Comparison of ENCODE assay signal across 8 cellular contexts in the genomic region with DNA sequence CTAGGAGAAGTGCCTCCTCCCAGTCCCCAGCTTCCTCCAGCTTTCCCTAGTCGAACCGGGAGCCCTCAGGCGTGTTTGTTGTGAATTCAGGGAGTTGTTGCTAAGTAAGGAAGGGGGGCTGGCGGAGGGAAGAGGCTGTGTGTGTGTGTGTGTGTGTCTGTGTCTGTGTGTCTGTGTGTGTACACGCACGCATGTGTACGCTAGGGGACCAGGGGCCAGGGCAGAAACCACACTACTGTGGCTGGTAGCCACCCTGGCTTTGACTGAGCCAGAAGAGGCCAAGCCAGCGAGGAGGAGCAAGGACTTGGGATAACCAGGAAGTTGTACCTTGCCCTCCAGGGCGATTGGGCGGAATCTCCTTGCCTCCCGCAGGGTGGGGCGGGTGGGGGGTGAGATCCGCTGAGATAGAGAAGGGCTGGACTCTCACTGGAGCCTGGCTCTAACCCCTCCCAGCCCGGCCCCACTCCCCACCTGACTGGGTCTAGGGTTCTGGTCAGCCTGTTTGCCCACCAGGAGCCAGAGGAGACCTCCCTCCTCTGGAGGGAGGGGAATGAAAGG. TPM values are rescaled to one million over a fixed set of nuclear protein-coding genes. Genes with fewer than 3 reads are reported as not detected.
DNase-seq lines count a peak whose midpoint lies in the region; ATAC-seq and TF ChIP-seq lines count a peak whose summit lies in the region.

No MANE protein-coding gene starts in this region.

- H2AFZ ChIP-seq in Loucy (ENCODE audit: low read length) = no peak overlapping the region

- ATAC-seq in gastroesophageal sphincter = peak; percentile 24
- ATAC-seq in HG03039 (IDR thresholded peaks at IDR 0.05; ENCODE audit: unreplicated experiment) = no peak
- ATAC-seq in GM21825 (IDR thresholded peaks at IDR 0.05; ENCODE audit: unreplicated experiment) = no peak

- DNase-seq in COLO668 (lab: John Stamatoyannopoulos, UW; ENCODE audit: unreplicated experiment) (peak; percentile 89), posterior vena cava (ENCODE audit: low spot score) (peak; percentile 97), NOMO-1 (lab: John Stamatoyannopoulos, UW; ENCODE audit: unreplicated experiment in 2 of 2) (no peak)
- no peak for DNase-seq in activated T-helper 2 cell treated with anti-CD3 and anti-CD28 coated beads, Interferon-gamma antibody, Interleukin-2, Interleukin-4, amounts not matched to agents 10 μg/mL and 5 μg/mL and 100 μg/mL, durations not matched to agents 14 hours and 24 hours and 36 hours (ENCODE audit: low spot score)

- peak overlapping the region; percentile 77 for H3K4me2 ChIP-seq in Loucy (ENCODE audit: low read depth, low read length, poor library complexity, severe bottlenecking)

- H3K79me2 ChIP-seq in Loucy (ENCODE audit: insufficient read depth, low read length) = peaks cover 82% of the 10 kb centered on the region

- H3K9me3 ChIP-seq in Loucy (ENCODE audit: insufficient read depth, low read depth, low read length) (no peaks in the 10 kb centered on the region), gastroesophageal sphincter (no peaks in the 10 kb centered on the region)

- H3K4me1 ChIP-seq in Loucy (ENCODE audit: insufficient read depth, low read length, poor library complexity, severe bottlenecking) (peaks cover 93% of the 10 kb centered on the region), gastroesophageal sphincter (peaks cover 30 to 100% (median 81%) of the 10 kb centered on the region in 3 donors)

- no peaks in the 10 kb centered on the region for H3K36me3 ChIP-seq in Loucy (ENCODE audit: insufficient read depth, low read length)
- H3K36me3 ChIP-seq in gastroesophageal sphincter = no peaks in the 10 kb centered on the region

- peaks cover 6% of the 10 kb centered on the region for H4K20me1 ChIP-seq in Loucy (ENCODE audit: insufficient read depth, low read length, poor library complexity, severe bottlenecking)

- peak in 1 of 2 donors; percentile 7 for TF ChIP-seq POLR2A in gastroesophageal sphincter (IDR thresholded peaks at IDR 0.05)

- H3F3A ChIP-seq in Loucy (ENCODE audit: low read depth) = 0 out of 2 replicates have a peak, but pooled peaks cover 4% of the 10 kb centered on the region

- H3K27me3 ChIP-seq in Loucy (ENCODE audit: insufficient read depth, low read length, poor library complexity, severe bottlenecking) = no peaks in the 10 kb centered on the region
- no peaks in the 10 kb centered on the region for H3K27me3 ChIP-seq in gastroesophageal sphincter

- H3K27ac Mint-ChIP-seq in activated T-helper 2 cell treated with anti-CD3 and anti-CD28 coated beads, Interferon-gamma antibody, Interleukin-2, Interleukin-4, amounts not matched to agents 10 μg/mL and 5 μg/mL and 100 μg/mL, durations not matched to agents 14 hours and 24 hours and 36 hours = peak overlapping the region; percentile 93

- H3K9ac ChIP-seq in Loucy (ENCODE audit: low read depth, low read length, poor library complexity, severe bottlenecking) = peak overlapping the region; percentile 66

- WGBS in gastroesophageal sphincter (ENCODE audit: low coverage in 1 of 2), 2 donors = 0% methylated on average over 2 of the region's 14 CpGs; no CpG with 5 or more reads in 1 of the 2 donors

- H3K4me3 Mint-ChIP-seq in activated T-helper 2 cell treated with anti-CD3 and anti-CD28 coated beads, Interferon-gamma antibody, Interleukin-2, Interleukin-4, amounts not matched to agents 10 μg/mL and 5 μg/mL and 100 μg/mL, durations not matched to agents 14 hours and 24 hours and 36 hours (ENCODE audit: low read depth) = peak overlapping the region; percentile 66

- H3K27me3 Mint-ChIP-seq in activated T-helper 2 cell treated with anti-CD3 and anti-CD28 coated beads, Interferon-gamma antibody, Interleukin-2, Interleukin-4, amounts not matched to agents 10 μg/mL and 5 μg/mL and 100 μg/mL, durations not matched to agents 14 hours and 24 hours and 36 hours (ENCODE audit: low read depth) = no peaks in the 10 kb centered on the region

- no peaks in the 10 kb centered on the region for H3K9me2 ChIP-seq in Loucy (replicated peaks; ENCODE audit: low read depth, low read length)

- peaks cover 77% of the 10 kb centered on the region for H3K4me1 Mint-ChIP-seq in activated T-helper 2 cell treated with anti-CD3 and anti-CD28 coated beads, Interferon-gamma antibody, Interleukin-2, Interleukin-4, amounts not matched to agents 10 μg/mL and 5 μg/mL and 100 μg/mL, durations not matched to agents 14 hours and 24 hours and 36 hours (ENCODE audit: low read depth)

- TF ChIP-seq EP300 in gastroesophageal sphincter (IDR thresholded peaks at IDR 0.05) = no peak

- H3K9me3 Mint-ChIP-seq in activated T-helper 2 cell treated with anti-CD3 and anti-CD28 coated beads, Interferon-gamma antibody, Interleukin-2, Interleukin-4, amounts not matched to agents 10 μg/mL and 5 μg/mL and 100 μg/mL, durations not matched to agents 14 hours and 24 hours and 36 hours = no peaks in the 10 kb centered on the region

- TF ChIP-seq CTCF in Loucy (conservative IDR thresholded peaks at IDR 0.05; ENCODE audit: low read length) (no peak), gastroesophageal sphincter (IDR thresholded peaks at IDR 0.05) (peak in 1 of 4 experiments; percentile 21)

- H3K27ac ChIP-seq in gastroesophageal sphincter = peak overlapping the region; percentile 90 to 98 (median 95)

- intact Hi-C loops in activated T-helper 2 cell treated with anti-CD3 and anti-CD28 coated beads, Interferon-gamma antibody, Interleukin-2, Interleukin-4, amounts not matched to agents 10 μg/mL and 5 μg/mL and 100 μg/mL, durations not matched to agents 14 hours and 24 hours and 36 hours (cut with micrococcal nuclease) = loop anchor here (1.0 kb wide), 1 partner anchor 10 kb away; no protein-coding TSS in a partner anchor
- intact Hi-C loops in posterior vena cava (cut with DNase I) = loop anchor here in 1 of 2 donors (1.0 kb wide), 1 partner anchor 13 kb away; no protein-coding TSS in a partner anchor

- H3K4me3 ChIP-seq in Loucy (ENCODE audit: low read length, poor library complexity, severe bottlenecking) = peak overlapping the region; percentile 63
- peak overlapping the region; percentile 16 to 88 for H3K4me3 ChIP-seq in gastroesophageal sphincter

- H3K36me3 Mint-ChIP-seq in activated T-helper 2 cell treated with anti-CD3 and anti-CD28 coated beads, Interferon-gamma antibody, Interleukin-2, Interleukin-4, amounts not matched to agents 10 μg/mL and 5 μg/mL and 100 μg/mL, durations not matched to agents 14 hours and 24 hours and 36 hours (ENCODE audit: low read depth) = peaks cover 12% of the 10 kb centered on the region

RNA-seq across cellular contexts. Expression of a gene that starts 7.5 kb away (rescaled TPM):
- total RNA-seq in activated T-helper 2 cell treated with anti-CD3 and anti-CD28 coated beads, Interferon-gamma antibody, Interleukin-2, Interleukin-4, amounts not matched to agents 10 μg/mL and 5 μg/mL and 100 μg/mL, durations not matched to agents 14 hours and 24 hours and 36 hours = 21.9 and 23.7 TPM in 2 replicates
- total RNA-seq in gastroesophageal sphincter (10 to 100 TPM; 24.6 to 66.2 (median 30.8) TPM), posterior vena cava (10 to 100 TPM; 89.2 to 89.5 TPM)

RNA-seq across cellular contexts. Expression of a gene that starts 34.5 kb away (rescaled TPM):
- 7.5 and 8.1 TPM in 2 replicates for total RNA-seq in activated T-helper 2 cell treated with anti-CD3 and anti-CD28 coated beads, Interferon-gamma antibody, Interleukin-2, Interleukin-4, amounts not matched to agents 10 μg/mL and 5 μg/mL and 100 μg/mL, durations not matched to agents 14 hours and 24 hours and 36 hours
- total RNA-seq in gastroesophageal sphincter (under 1 TPM in 1 of 4 donors, not detected in 3; 0.08 TPM), posterior vena cava (under 1 TPM in 1 of 2 donors, not detected in 1; 0.10 TPM)

RNA-seq across cellular contexts. Expression of a gene that starts 37.9 kb away (rescaled TPM):
- 0.21 TPM in 1 of 2 replicates, not detected in the other for total RNA-seq in activated T-helper 2 cell treated with anti-CD3 and anti-CD28 coated beads, Interferon-gamma antibody, Interleukin-2, Interleukin-4, amounts not matched to agents 10 μg/mL and 5 μg/mL and 100 μg/mL, durations not matched to agents 14 hours and 24 hours and 36 hours
- total RNA-seq in gastroesophageal sphincter (not detected), posterior vena cava (not detected)

RNA-seq across cellular contexts. Expression of a gene that starts 53.4 kb away (rescaled TPM):
- total RNA-seq in activated T-helper 2 cell treated with anti-CD3 and anti-CD28 coated beads, Interferon-gamma antibody, Interleukin-2, Interleukin-4, amounts not matched to agents 10 μg/mL and 5 μg/mL and 100 μg/mL, durations not matched to agents 14 hours and 24 hours and 36 hours = not detected in 2 replicates
- total RNA-seq in gastroesophageal sphincter (not detected), posterior vena cava (not detected)

Comparison
In these comparisons a context has a peak if more than half of its experiments do, and no peak if none do; other contexts are left out.
1. DNase-seq: peak in COLO668 (single experiment) and posterior vena cava (single experiment); none in activated T-helper 2 cell treated with anti-CD3 and anti-CD28 coated beads, Interferon-gamma antibody, Interleukin-2, Interleukin-4, amounts not matched to agents 10 μg/mL and 5 μg/mL and 100 μg/mL, durations not matched to agents 14 hours and 24 hours and 36 hours (single experiment) and NOMO-1 (0 of 2).